ENCODE assay signal across 9 cellular contexts in the genomic region with DNA sequence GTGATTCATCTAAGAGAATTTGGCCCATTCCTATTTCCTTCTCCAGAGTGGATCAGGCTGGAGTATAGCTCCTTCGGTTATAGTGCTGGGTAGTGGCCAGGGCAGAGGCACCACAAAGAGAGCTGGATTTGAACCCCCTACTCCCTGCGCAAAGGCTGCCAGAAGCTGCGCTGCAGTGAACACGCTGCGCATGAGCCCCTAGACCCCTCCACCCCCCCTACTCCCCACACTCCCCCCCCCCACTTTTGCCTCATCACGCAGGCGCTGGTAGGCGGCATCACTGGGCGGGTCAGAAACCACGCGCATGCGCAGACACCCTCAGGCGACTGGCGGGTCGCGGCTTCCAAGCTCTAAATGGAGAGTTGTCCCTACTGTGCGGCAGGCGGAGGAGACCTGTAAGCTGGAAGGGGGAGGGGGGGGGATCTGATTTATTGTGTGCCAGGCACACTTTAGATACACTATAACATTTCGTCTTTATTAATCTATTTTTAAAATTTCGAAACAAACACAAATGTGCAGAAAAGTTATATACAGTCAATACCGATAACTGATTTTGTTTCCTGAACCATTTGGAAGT. TPM values are rescaled to one million over a fixed set of nuclear protein-coding genes. Genes with fewer than 3 reads are reported as not detected.
DNase-seq lines count a peak whose midpoint lies in the region; ATAC-seq, FAIRE-seq and TF ChIP-seq lines count a peak whose summit lies in the region.
"Had no signal": no experiment of that assay in that cellular context is flagged by ENCODE, and none has a peak within 500 bp of the region (broad histone marks: within the 10 kb centered on the region; RNA-seq: fewer than 3 reads in every experiment).

No MANE protein-coding gene starts in this region.

- no peaks in the 10 kb centered on the region for H3K27me3 ChIP-seq in CD4-positive, alpha-beta T cell (ENCODE audit: control insufficient read depth, insufficient read depth, low read length)
- no peaks in the 10 kb centered on the region for H3K27me3 ChIP-seq in ascending aorta

- peak overlapping the region; percentile 85 for H3K27ac Mint-ChIP-seq in CD4-positive, alpha-beta T cell

- peak overlapping the region; percentile 51 to 61 for H3K4me3 ChIP-seq in ascending aorta

- peaks cover 12 to 18% of the 10 kb centered on the region in 2 donors for H3K36me3 ChIP-seq in ascending aorta

- CTCF ChIA-PET in CD4-positive, alpha-beta T cell (lab: Charles Lee): interaction anchor here (0.6 to 1.5 kb wide), 8 partner anchors 14 to 220 kb away, joined by 3 to 11 read pairs (median 4); a partner anchor contains a TSS

- peaks cover 4 to 33% of the 10 kb centered on the region in 2 donors for H3K4me1 ChIP-seq in ascending aorta

- no peaks in the 10 kb centered on the region for H3K9me3 ChIP-seq in CD4-positive, alpha-beta T cell (ENCODE audit: control insufficient read depth, low read length)
- H3K9me3 ChIP-seq in ascending aorta: no peaks in the 10 kb centered on the region

- peaks cover 32% of the 10 kb centered on the region for H3K36me3 Mint-ChIP-seq in CD4-positive, alpha-beta T cell (ENCODE audit: low read depth)

- DNase-seq in CD4-positive, alpha-beta T cell: peak; percentile 87 to 93 (median 90)
- DNase-seq in NCI-H187 (lab: John Stamatoyannopoulos, UW): peak; percentile 91 to 96
- DNase-seq in T-helper 2 cell: peak; percentile 83 to 91 (median 87)
- peak; percentile 28 to 94 for DNase-seq in ascending aorta (ENCODE audit: low spot score in 2 of 2)
- peak; percentile 98 for DNase-seq in hepatic stellate cell (ENCODE audit: low spot score)
- peak; percentile 90 for DNase-seq in putamen (ENCODE audit: low spot score)
- peak; percentile 76 for DNase-seq in urothelium cell line (ENCODE audit: low spot score)

- TF ChIP-seq CTCF in CD4-positive, alpha-beta T cell (IDR thresholded peaks at IDR 0.05): no peak
- no peak for TF ChIP-seq CTCF in ascending aorta (IDR thresholded peaks at IDR 0.05)

- intact Hi-C loops in CD4-positive, alpha-beta T cell (cut with DNase I, micrococcal nuclease): loop anchor here (1.0 to 10.0 kb wide), 10 partner anchors 15 to 880 kb away; a partner anchor contains a TSS
- intact Hi-C loops in ascending aorta (cut with DNase I): loop anchor here (1.0 to 10.0 kb wide), 4 partner anchors 39 to 203 kb away; a partner anchor contains a TSS

- no peaks in the 10 kb centered on the region for H3K27me3 Mint-ChIP-seq in CD4-positive, alpha-beta T cell

- peak overlapping the region; percentile 90 for H3K4me3 Mint-ChIP-seq in CD4-positive, alpha-beta T cell

- POLR2A ChIA-PET in CD4-positive, alpha-beta T cell (lab: Charles Lee): interaction anchor here (0.7 to 4.3 kb wide), 7 partner anchors 25 to 204 kb away, joined by 3 to 65 read pairs (median 3); a partner anchor contains a TSS

- no peak for FAIRE-seq in urothelium cell line (lab: Jason Lieb, UNC)

- H3K9me3 Mint-ChIP-seq in CD4-positive, alpha-beta T cell: no peaks in the 10 kb centered on the region

- peaks cover 37% of the 10 kb centered on the region for H3K4me1 Mint-ChIP-seq in CD4-positive, alpha-beta T cell (ENCODE audit: low read depth)

- H3K27ac ChIP-seq in CD4-positive, alpha-beta T cell (ENCODE audit: low read depth, low read length): peak overlapping the region; percentile 43
- peak overlapping the region; percentile 43 to 61 for H3K27ac ChIP-seq in ascending aorta

- ATAC-seq in CD4-positive, alpha-beta T cell (ENCODE audit: poor library complexity): peak; percentile 64
- ATAC-seq in GM21825 (IDR thresholded peaks at IDR 0.05; ENCODE audit: unreplicated experiment): peak; percentile 33

RNA-seq across cellular contexts. Expression of a gene that starts 38.7 kb away (rescaled TPM):
- total RNA-seq in CD4-positive, alpha-beta T cell: 100 to 1,000 TPM; 256 to 262 TPM
- 22.7 TPM for total RNA-seq in ascending aorta

RNA-seq across cellular contexts. Expression of a gene that starts 58.0 kb away (rescaled TPM):
- total RNA-seq in CD4-positive, alpha-beta T cell: under 1 TPM in 1 of 2 experiments, not detected in 1; 0.17 TPM
- total RNA-seq in ascending aorta: not detected
- total RNA-seq: T-helper 2 cell treated with Interferon-gamma antibody and Interleukin-4, amounts not matched to agents 100 ng/mL and 5 ng/mL, for 36 hours had no signal

Comparison
In these comparisons a context has a peak if more than half of its experiments do, and no peak if none do; other contexts are left out.
1. Peak in every context shown above with its lines: DNase-seq, ATAC-seq, H3K4me3 ChIP-seq and H3K27ac ChIP-seq.
2. RNA of a gene that starts 38.7 kb away (total RNA-seq): 256 to 262 TPM in CD4-positive, alpha-beta T cell; 22.7 TPM in ascending aorta (single experiment); every median in the first group is over 10 times any median in the second.